Comparison of ENCODE assay signal across 1 cellular context in the genomic region with DNA sequence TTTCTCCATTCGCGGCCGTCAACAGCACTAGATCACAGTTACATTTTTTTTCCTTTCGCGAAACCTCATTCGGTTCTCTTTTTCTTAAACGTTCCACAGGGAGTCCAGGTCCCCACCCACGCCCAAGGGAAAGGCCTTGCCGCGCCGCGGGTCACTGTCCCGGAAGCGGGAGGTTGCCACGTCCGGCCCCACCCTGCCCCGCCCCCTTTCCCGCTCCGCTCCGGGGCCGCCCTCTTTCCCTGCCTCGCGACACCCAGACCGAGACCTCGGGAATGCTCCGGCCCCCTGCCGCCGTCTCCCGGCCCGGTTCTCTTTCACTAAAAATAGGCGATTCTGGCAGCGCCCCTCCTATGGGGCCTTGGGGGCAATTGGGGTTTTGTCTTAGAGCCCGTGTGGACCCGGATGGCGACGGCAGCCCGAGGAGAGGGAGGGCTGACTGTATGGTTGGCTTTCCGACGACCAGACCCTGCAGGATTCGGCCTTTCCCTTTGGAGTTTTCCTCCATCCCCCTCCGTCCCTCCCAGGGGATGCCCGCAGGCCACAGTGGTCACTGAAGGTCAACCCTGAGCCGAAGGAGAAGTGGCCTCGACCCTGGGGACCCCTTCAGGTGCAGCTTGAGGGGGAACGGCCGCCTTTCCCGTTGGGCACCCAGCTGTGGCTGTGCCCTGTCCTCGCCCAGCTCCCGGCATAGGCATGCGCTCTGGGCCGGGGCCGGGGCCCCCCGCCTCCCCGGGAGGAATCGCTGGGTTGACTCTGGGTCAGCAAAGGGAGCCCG.
TF ChIP-seq lines count a peak whose summit lies in the region.

No MANE protein-coding gene starts in this region.

TF ChIP-seq in endothelial cell of umbilical vein, 7 proteins besides CTCF, POLR2A, EP300 and RAD21:
- TF ChIP-seq GATA2 (IDR thresholded peaks at IDR 0.05; ENCODE audit: insufficient read depth, insufficient read length, low read depth, low read length): no peak
- TF ChIP-seq, protein P1, sequence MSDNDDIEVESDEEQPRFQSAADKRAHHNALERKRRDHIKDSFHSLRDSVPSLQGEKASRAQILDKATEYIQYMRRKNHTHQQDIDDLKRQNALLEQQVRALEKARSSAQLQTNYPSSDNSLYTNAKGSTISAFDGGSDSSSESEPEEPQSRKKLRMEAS (IDR thresholded peaks at IDR 0.05; ENCODE audit: insufficient read depth, insufficient read length): peak; percentile 15
